20 cellular contexts compared by ENCODE assay signal in genomic region chr9:113281356-113281755, GRCh38. TPM values are rescaled to one million over a fixed set of nuclear protein-coding genes. Genes with fewer than 3 reads are reported as not detected.
DNase-seq lines count a peak whose midpoint lies in the region; ATAC-seq lines count a peak whose summit lies in the region.
"Had no signal": no experiment of that assay in that cellular context is flagged by ENCODE, and none has a peak within 500 bp of the region (broad histone marks: within the 10 kb centered on the region; RNA-seq: fewer than 3 reads in every experiment).

No MANE protein-coding gene starts in this region.

- DNase-seq in T-helper 2 cell treated with Interferon-gamma antibody and Interleukin-4, amounts not matched to agents 5 μg/mL and 100 μg/mL, for 36 hours (ENCODE audit: low spot score) = no peak
- DNase-seq in T-helper 2 cell (no peak), NCI-H128 (lab: John Stamatoyannopoulos, UW; ENCODE audit: unreplicated experiment) (no peak), mucosa of gallbladder (ENCODE audit: low spot score) (no peak)
- no peak for DNase-seq in stimulated activated naive CD8-positive, alpha-beta T cell treated with anti-CD3 and anti-CD28 coated beads, Interleukin-15, amount 100 ng/mL, for 72 hours
- DNase-seq: EL, GF-D8, KG1, NCI-H1092 treated with DMSO at 0.1 percent for 48 hours, NCI-H146, NCI-H2029 treated with DMSO at 0.1 percent for 48 hours, NCI-H345, NCI-H526, Peyer's patch, SJCRH30 had no signal

- H3K36me3 Mint-ChIP-seq in T-helper 2 cell treated with Interferon-gamma antibody and Interleukin-4, amounts not matched to agents 5 μg/mL and 100 μg/mL, for 36 hours (ENCODE audit: low read depth) = peaks cover 57% of the 10 kb centered on the region
- peaks cover 77% of the 10 kb centered on the region for H3K36me3 Mint-ChIP-seq in stimulated activated naive CD8-positive, alpha-beta T cell treated with anti-CD3 and anti-CD28 coated beads, Interleukin-15, Interleukin-2, amounts not matched to agents 100 ng/mL and 50 ng/mL, for 24 hours (ENCODE audit: low read depth)

- H3K4me3 Mint-ChIP-seq in T-helper 2 cell treated with Interferon-gamma antibody and Interleukin-4, amounts not matched to agents 5 μg/mL and 100 μg/mL, for 36 hours = no peak overlapping the region
- H3K4me3 Mint-ChIP-seq in stimulated activated naive CD8-positive, alpha-beta T cell treated with anti-CD3 and anti-CD28 coated beads, Interleukin-15, Interleukin-2, amounts not matched to agents 100 ng/mL and 50 ng/mL, for 24 hours = no peak overlapping the region
- H3K4me3 Mint-ChIP-seq in stimulated activated naive CD8-positive, alpha-beta T cell treated with anti-CD3 and anti-CD28 coated beads, Interleukin-15, amount 100 ng/mL, for 72 hours = no peak overlapping the region

- no peak for ATAC-seq in stimulated activated naive CD8-positive, alpha-beta T cell treated with anti-CD3 and anti-CD28 coated beads, Interleukin-15, amount 100 ng/mL, for 72 hours
- ATAC-seq in esophagus mucosa (peak; percentile 31), HG02642 (IDR thresholded peaks at IDR 0.05; ENCODE audit: poor library complexity, unreplicated experiment) (no peak)

- H3K27ac Mint-ChIP-seq in T-helper 2 cell treated with Interferon-gamma antibody and Interleukin-4, amounts not matched to agents 5 μg/mL and 100 μg/mL, for 36 hours = peak overlapping the region; percentile 0
- peak overlapping the region; percentile 1 for H3K27ac Mint-ChIP-seq in stimulated activated naive CD8-positive, alpha-beta T cell treated with anti-CD3 and anti-CD28 coated beads, Interleukin-15, Interleukin-2, amounts not matched to agents 100 ng/mL and 50 ng/mL, for 24 hours
- H3K27ac Mint-ChIP-seq in stimulated activated naive CD8-positive, alpha-beta T cell treated with anti-CD3 and anti-CD28 coated beads, Interleukin-15, amount 100 ng/mL, for 72 hours = no peak overlapping the region

- no peaks in the 10 kb centered on the region for H3K27me3 Mint-ChIP-seq in T-helper 2 cell treated with Interferon-gamma antibody and Interleukin-4, amounts not matched to agents 5 μg/mL and 100 μg/mL, for 36 hours (ENCODE audit: low read depth)
- no peaks in the 10 kb centered on the region for H3K27me3 Mint-ChIP-seq in stimulated activated naive CD8-positive, alpha-beta T cell treated with anti-CD3 and anti-CD28 coated beads, Interleukin-15, Interleukin-2, amounts not matched to agents 100 ng/mL and 50 ng/mL, for 24 hours
- no peaks in the 10 kb centered on the region for H3K27me3 Mint-ChIP-seq in stimulated activated naive CD8-positive, alpha-beta T cell treated with anti-CD3 and anti-CD28 coated beads, Interleukin-15, amount 100 ng/mL, for 72 hours

- peaks cover 11% of the 10 kb centered on the region for H3K4me1 Mint-ChIP-seq in T-helper 2 cell treated with Interferon-gamma antibody and Interleukin-4, amounts not matched to agents 5 μg/mL and 100 μg/mL, for 36 hours (ENCODE audit: low read depth)
- H3K4me1 Mint-ChIP-seq in stimulated activated naive CD8-positive, alpha-beta T cell treated with anti-CD3 and anti-CD28 coated beads, Interleukin-15, Interleukin-2, amounts not matched to agents 100 ng/mL and 50 ng/mL, for 24 hours (ENCODE audit: low read depth) = peaks cover 29% of the 10 kb centered on the region
- H3K4me1 Mint-ChIP-seq in stimulated activated naive CD8-positive, alpha-beta T cell treated with anti-CD3 and anti-CD28 coated beads, Interleukin-15, amount 100 ng/mL, for 72 hours = peaks cover 21% of the 10 kb centered on the region

- no peaks in the 10 kb centered on the region for H3K9me3 Mint-ChIP-seq in T-helper 2 cell treated with Interferon-gamma antibody and Interleukin-4, amounts not matched to agents 5 μg/mL and 100 μg/mL, for 36 hours
- H3K9me3 Mint-ChIP-seq in stimulated activated naive CD8-positive, alpha-beta T cell treated with anti-CD3 and anti-CD28 coated beads, Interleukin-15, Interleukin-2, amounts not matched to agents 100 ng/mL and 50 ng/mL, for 24 hours = no peaks in the 10 kb centered on the region
- H3K9me3 Mint-ChIP-seq in stimulated activated naive CD8-positive, alpha-beta T cell treated with anti-CD3 and anti-CD28 coated beads, Interleukin-15, amount 100 ng/mL, for 72 hours = no peaks in the 10 kb centered on the region

RNA-seq across cellular contexts. Expression of gene PRPF4, which starts 5.9 kb away (rescaled TPM):
- total RNA-seq in esophagus mucosa (15.6 TPM), mucosa of gallbladder (20.1 TPM)

RNA-seq across cellular contexts. Expression of gene CDC26, which starts 6.0 kb away (rescaled TPM):
- total RNA-seq in esophagus mucosa (15.3 TPM), mucosa of gallbladder (29.0 TPM)

RNA-seq across cellular contexts. Expression of gene RNF183, which starts 21.8 kb away (rescaled TPM):
- total RNA-seq in esophagus mucosa (4.2 TPM), mucosa of gallbladder (5.3 TPM)
- total RNA-seq: H1, OCI-LY7, SJCRH30 had no signal

RNA-seq across cellular contexts. Expression of gene WDR31, which starts 58.7 kb away (rescaled TPM):
- total RNA-seq in esophagus mucosa (3.7 TPM), mucosa of gallbladder (8.1 TPM)

Comparison
In these comparisons a context has a peak if more than half of its experiments do, and no peak if none do; other contexts are left out.
1. H3K27ac Mint-ChIP-seq: peak in T-helper 2 cell treated with Interferon-gamma antibody and Interleukin-4, amounts not matched to agents 5 μg/mL and 100 μg/mL, for 36 hours (single experiment) and stimulated activated naive CD8-positive, alpha-beta T cell treated with anti-CD3 and anti-CD28 coated beads, Interleukin-15, Interleukin-2, amounts not matched to agents 100 ng/mL and 50 ng/mL, for 24 hours (single experiment); none in stimulated activated naive CD8-positive, alpha-beta T cell treated with anti-CD3 and anti-CD28 coated beads, Interleukin-15, amount 100 ng/mL, for 72 hours (0 of 2).